ENCODE assay signal across 24 cellular contexts in genomic region chr15:92661069-92661468, GRCh38.
"Had no signal": no experiment of that assay in that cellular context is flagged by ENCODE, and none has a peak within 500 bp of the region (broad histone marks: within the 10 kb centered on the region; RNA-seq: fewer than 3 reads in every experiment).

No MANE protein-coding gene starts in this region.

- H3K36me3 Mint-ChIP-seq: activated naive CD4-positive, alpha-beta T cell treated with anti-CD3 and anti-CD28 coated beads, Interleukin-2, amount 10 ng/mL, durations not matched to agents 7 days and 5 days had no signal

- H3K9me3 ChIP-seq: adrenal gland had no signal

- H3K27ac ChIP-seq: adrenal gland, WERI-Rb-1 had no signal

- H3K27ac Mint-ChIP-seq: activated CD8-positive, alpha-beta memory T cell treated with anti-CD3 and anti-CD28 coated beads, Interleukin-2, amount 10 ng/mL, durations not matched to agents 7 days and 5 days; activated CD8-positive, alpha-beta T cell treated with anti-CD3 and anti-CD28 coated beads, Interleukin-2, amount 10 ng/mL, durations not matched to agents 7 days and 5 days; activated naive CD4-positive, alpha-beta T cell treated with anti-CD3 and anti-CD28 coated beads, Interleukin-2, amount 10 ng/mL, durations not matched to agents 7 days and 5 days; activated naive CD8-positive, alpha-beta T cell treated with anti-CD3 and anti-CD28 coated beads, Interleukin-2, amount 10 ng/mL, durations not matched to agents 7 days and 5 days; activated T-helper 17 cell treated with anti-CD3 and anti-CD28 coated beads, Interleukin-2, amount 50 U/mL, for 72 hours; T-helper 1 cell treated with Interleukin-12 subunit alpha and Interleukin-12 subunit beta and Interleukin-4 antibody, amounts not matched to agents 30 μg/mL and 1 μg/mL, for 36 hours had no signal

- H3K36me3 ChIP-seq: adrenal gland, WERI-Rb-1 had no signal

- H3K27me3 ChIP-seq: adrenal gland had no signal

- H3K4me3 Mint-ChIP-seq: activated CD8-positive, alpha-beta memory T cell treated with anti-CD3 and anti-CD28 coated beads, Interleukin-2, amount 10 ng/mL, durations not matched to agents 7 days and 5 days; activated CD8-positive, alpha-beta T cell treated with anti-CD3 and anti-CD28 coated beads, Interleukin-2, amount 10 ng/mL, durations not matched to agents 7 days and 5 days; activated naive CD4-positive, alpha-beta T cell treated with anti-CD3 and anti-CD28 coated beads, Interleukin-2, amount 10 ng/mL, durations not matched to agents 7 days and 5 days; activated naive CD8-positive, alpha-beta T cell treated with anti-CD3 and anti-CD28 coated beads, Interleukin-2, amount 10 ng/mL, durations not matched to agents 7 days and 5 days; activated T-helper 17 cell treated with anti-CD3 and anti-CD28 coated beads, Interleukin-2, amount 50 U/mL, for 72 hours; T-helper 1 cell treated with Interleukin-12 subunit alpha and Interleukin-12 subunit beta and Interleukin-4 antibody, amounts not matched to agents 30 μg/mL and 1 μg/mL, for 36 hours had no signal

- H3K9me3 Mint-ChIP-seq: activated naive CD4-positive, alpha-beta T cell treated with anti-CD3 and anti-CD28 coated beads, Interleukin-2, amount 10 ng/mL, durations not matched to agents 7 days and 5 days; activated T-helper 17 cell treated with anti-CD3 and anti-CD28 coated beads, Interleukin-2, amount 50 U/mL, for 72 hours had no signal

- H3K4me3 ChIP-seq: adrenal gland had no signal

- DNase-seq: activated CD4-positive, alpha-beta T cell treated with anti-CD3 and anti-CD28 coated beads for 48 hours; activated CD4-positive, alpha-beta T cell treated with anti-CD3 and anti-CD28 coated beads, Interleukin-2, amount 50 U/mL, for 4 hours; activated CD8-positive, alpha-beta memory T cell treated with anti-CD3 and anti-CD28 coated beads, Interleukin-2, amount 10 ng/mL, durations not matched to agents 7 days and 5 days; activated CD8-positive, alpha-beta T cell treated with anti-CD3 and anti-CD28 coated beads, Interleukin-2, amount 10 ng/mL, durations not matched to agents 7 days and 5 days; activated gamma-delta T cell; activated naive CD4-positive, alpha-beta T cell treated with anti-CD3 and anti-CD28 coated beads, Interleukin-2, amount 10 ng/mL, durations not matched to agents 7 days and 5 days; activated naive CD8-positive, alpha-beta T cell treated with anti-CD3 and anti-CD28 coated beads, Interleukin-2, amount 10 ng/mL, durations not matched to agents 7 days and 5 days; activated T-cell treated with anti-CD3 and anti-CD28 coated beads, Interleukin-2, amount 50 U/mL, for 48 hours; adrenal gland; anterior cingulate cortex; cerebellar nuclear complex; IMR-90; KG1; NCI-H1105 treated with DMSO at 0.1 percent for 48 hours; NCI-H1436 treated with DMSO at 0.1 percent for 48 hours; NCI-H187; NCI-H2081; NCI-H510A treated with DMSO at 0.1 percent for 48 hours; NCI-H69; PC-3; SHP77 treated with DMSO at 0.1 percent for 48 hours; WERI-Rb-1 had no signal
